ENCODE assay signal across 8 cellular contexts in genomic region chr15:43746903-43747309, GRCh38. TPM values are rescaled to one million over a fixed set of nuclear protein-coding genes. Genes with fewer than 3 reads are reported as not detected.
A peak's percentile ranks its signal among the peaks of the same experiment; 100 is the strongest.
DNase-seq lines count a peak whose midpoint lies in the region; ATAC-seq, FAIRE-seq and TF ChIP-seq lines count a peak whose summit lies in the region.
"Not testable (repeated sequence)": the region's sequence is repeated elsewhere in the genome, so short reads cannot be mapped to it uniquely, and the experiment has no call there.

No MANE protein-coding gene starts in this region.

- peaks cover 17% of the 10 kb centered on the region for H3K36me3 Mint-ChIP-seq in WTC11

- peaks cover 13% of the 10 kb centered on the region for H3K36me3 ChIP-seq in iPS-20b (ENCODE audit: insufficient read depth, low read depth, low read length)
- not testable (repeated sequence) for H3K36me3 ChIP-seq in pancreas

- H3K4me3 Mint-ChIP-seq in WTC11 = peak overlapping the region; percentile 96

- CTCF ChIA-PET in WTC11 (lab: Charles Lee) = not testable (repeated sequence)

- peak overlapping the region; percentile 99 for H3K27ac Mint-ChIP-seq in WTC11

- ATAC-seq in GM18909 (IDR thresholded peaks at IDR 0.05; ENCODE audit: poor library complexity, unreplicated experiment) (peak; percentile 9), HG03064 (IDR thresholded peaks at IDR 0.05; ENCODE audit: low read depth, unreplicated experiment) (peak; percentile 18), pancreas (peak; percentile 55 to 66 (median 59))
- not testable (repeated sequence) for ATAC-seq in WTC11

- H3K9me3 ChIP-seq in iPS-20b (ENCODE audit: insufficient read depth, low read depth, low read length); pancreas: not testable (repeated sequence)

- H3K9ac ChIP-seq in iPS-20b (ENCODE audit: low read depth, low read length) = peak overlapping the region; percentile 96

- peak; percentile 36 for DNase-seq in NCI-H524 treated with DMSO at 0.1 percent for 48 hours (lab: John Stamatoyannopoulos, UW)
- DNase-seq in WTC11 (ENCODE audit: low spot score); coronary artery (ENCODE audit: low spot score): not testable (repeated sequence)
- peak in 2 of 6 donors; percentile 30 to 38 for DNase-seq in pancreas

- H3K4me1 ChIP-seq in iPS-20b (ENCODE audit: insufficient read depth, low read length) = not testable (repeated sequence)
- peaks cover 0 to 27% (median 12%) of the 10 kb centered on the region in 3 donors for H3K4me1 ChIP-seq in pancreas

- not testable (repeated sequence) for TF ChIP-seq CTCF in 22Rv1 (IDR thresholded peaks at IDR 0.05); WTC11 (IDR thresholded peaks at IDR 0.05); coronary artery (IDR thresholded peaks at IDR 0.05); pancreas (IDR thresholded peaks at IDR 0.05)

- H3K9me3 Mint-ChIP-seq in WTC11 = not testable (repeated sequence)

- intact Hi-C loops in pancreas (cut with DNase I) = not testable (repeated sequence)

- peaks cover 33% of the 10 kb centered on the region for H3K4me1 Mint-ChIP-seq in WTC11

- POLR2A ChIA-PET in WTC11 (lab: Charles Lee) = not testable (repeated sequence)

- not testable (repeated sequence) for H3K27me3 Mint-ChIP-seq in WTC11 (ENCODE audit: low read depth)

- 0 to 4% methylated on average over 11 to 12 of the region's 12 CpGs for WGBS in pancreas, 2 donors

- H3K27me3 ChIP-seq in iPS-20b (ENCODE audit: insufficient read depth, low read length); pancreas: not testable (repeated sequence)

- FAIRE-seq in pancreas (lab: Jason Lieb, UNC) = not testable (repeated sequence)

- H3K4me3 ChIP-seq in coronary artery (peak overlapping the region; percentile 94), iPS-20b (ENCODE audit: low read length) (peak overlapping the region; percentile 84), pancreas (peak overlapping the region; percentile 72 to 91 (median 88))

- H3K27ac ChIP-seq in 22Rv1 (peak overlapping the region; percentile 85), coronary artery (peak overlapping the region; percentile 93 to 95), iPS-20b (ENCODE audit: low read length) (peak overlapping the region; percentile 84), pancreas (peak overlapping the region; percentile 79 to 93 (median 88))

RNA-seq across cellular contexts. Expression of gene PDIA3, which starts 0.7 kb away (rescaled TPM):
- total RNA-seq in WTC11 (2021) (604 to 630 TPM (median 614 TPM) in 3 replicates), pancreas (100 to 1,000 TPM; 130 to 290 (median 248) TPM)
- 100 to 1,000 TPM; 144 to 189 TPM for polyA plus RNA-seq in pancreas

RNA-seq across cellular contexts. Expression of gene ELL3, which starts 29.9 kb away (rescaled TPM):
- total RNA-seq in WTC11 (2021) (8.1 to 9.0 TPM (median 8.8 TPM) in 3 replicates), pancreas (1 to 10 TPM; 1.2 to 3.1 (median 2.0) TPM)
- 1 to 10 TPM; 1.9 to 2.1 TPM for polyA plus RNA-seq in pancreas

RNA-seq across cellular contexts. Expression of gene SERF2, which starts 45.2 kb away (rescaled TPM):
- 694 to 788 TPM (median 775 TPM) in 3 replicates for total RNA-seq in WTC11 (2021)
- 100 to 1,000 TPM; 245 to 540 (median 381) TPM for total RNA-seq in pancreas
- polyA plus RNA-seq in pancreas = 1,000 to 10,000 TPM in 1 of 2 donors, 100 to 1,000 TPM in 1; 943 to 1,722 TPM

RNA-seq across cellular contexts. Expression of gene SERINC4, which starts 53.1 kb away (rescaled TPM):
- 0.09 to 0.16 TPM in 2 of 3 replicates, not detected in the other for total RNA-seq in WTC11 (2021)
- under 1 TPM in 2 of 6 donors, not detected in 4; 0.14 to 0.22 TPM for total RNA-seq in pancreas
- polyA plus RNA-seq in pancreas = under 1 TPM; 0.23 to 0.47 TPM

RNA-seq across cellular contexts. Expression of gene CKMT1A, which starts 53.2 kb away (rescaled TPM):
- total RNA-seq in WTC11 (2021) = 34.4 to 37.4 TPM (median 36.4 TPM) in 3 replicates
- total RNA-seq in pancreas = 1 to 10 TPM in 5 of 6 donors, under 1 TPM in 1; 0.93 to 4.6 (median 3.6) TPM
- 1 to 10 TPM; 2.0 to 6.7 TPM for polyA plus RNA-seq in pancreas
